8 cellular contexts compared by ENCODE assay signal in genomic region chr17:38799501-38800236, GRCh38. TPM values are rescaled to one million over a fixed set of nuclear protein-coding genes. Genes with fewer than 3 reads are reported as not detected.
DNase-seq lines count a peak whose midpoint lies in the region; ATAC-seq, FAIRE-seq and TF ChIP-seq lines count a peak whose summit lies in the region.

Gene PIP4K2B, minus strand, starts transcription at chr17:38799556. Its CDS starts 132 bp downstream, at chr17:38799424.

- no peak for FAIRE-seq in D721Med (lab: Jason Lieb, UNC)

- DNase-seq in D721Med (ENCODE audit: insufficient read length, low spot score) (peak; percentile 87), HuH-7.5 (ENCODE audit: low spot score) (peak; percentile 94), endothelial cell (ENCODE audit: low spot score) (peak; percentile 92), mesothelial cell of epicardium (ENCODE audit: low spot score in 2 of 2, unreplicated experiment in 2 of 2) (peak; percentile 85 to 92)
- peak; percentile 91 for DNase-seq in activated CD8-positive, alpha-beta memory T cell treated with anti-CD3 and anti-CD28 coated beads, Interleukin-2, amount 50 U/mL, for 48 hours
- DNase-seq in stimulated activated CD8-positive, alpha-beta memory T cell treated with anti-CD3 and anti-CD28 coated beads, Interleukin-15, amount 100 ng/mL, for 4 hours (ENCODE audit: low read depth in 2 of 2), result peak; percentile 67 to 70

- no peaks in the 10 kb centered on the region for H3K27me3 ChIP-seq in OCI-LY3 (ENCODE audit: low read depth, low read length)

- peak within 1 kb of the TSS; percentile 87 for H3K27ac ChIP-seq in OCI-LY3 (ENCODE audit: low read length)

- peak; percentile 75 for ATAC-seq in GM21526 (IDR thresholded peaks at IDR 0.05; ENCODE audit: low FRiP score, unreplicated experiment)

- H3K27ac Mint-ChIP-seq in endothelial cell (ENCODE audit: unreplicated experiment) (peak within 1 kb of the TSS; percentile 96), mesothelial cell of epicardium (peak within 1 kb of the TSS; percentile 98)

- peak within 1 kb of the TSS; percentile 47 for H2AFZ ChIP-seq in OCI-LY3 (ENCODE audit: low read depth, low read length)

- peaks cover 17% of the 10 kb centered on the region for H3K4me1 ChIP-seq in OCI-LY3 (ENCODE audit: low read length)

- H3K4me3 ChIP-seq in OCI-LY3 (ENCODE audit: low read length), result peak within 1 kb of the TSS; percentile 95

- 0 out of 2 replicates have a peak, but pooled peaks cover 9% of the 10 kb centered on the region for H4K20me1 ChIP-seq in OCI-LY3 (ENCODE audit: insufficient read depth, low read length)

- peaks cover 7% of the 10 kb centered on the region for H3K27me3 Mint-ChIP-seq in endothelial cell (ENCODE audit: unreplicated experiment)
- H3K27me3 Mint-ChIP-seq in mesothelial cell of epicardium (ENCODE audit: low read depth), result no peaks in the 10 kb centered on the region

- peak within 1 kb of the TSS; percentile 94 for H3K9ac ChIP-seq in OCI-LY3 (ENCODE audit: low read length)

- no peak for TF ChIP-seq CTCF in D721Med (IDR thresholded peaks at IDR 0.05; ENCODE audit: insufficient read depth, missing control alignments)
- TF ChIP-seq CTCF in OCI-LY3 (IDR thresholded peaks at IDR 0.05; ENCODE audit: low read depth, low read length), result no peak
- no peak for TF ChIP-seq CTCF in endothelial cell (IDR thresholded peaks at IDR 0.05; ENCODE audit: unreplicated experiment)
- no peak for TF ChIP-seq CTCF in mesothelial cell of epicardium (IDR thresholded peaks at IDR 0.05; ENCODE audit: unreplicated experiment)

- no peaks in the 10 kb centered on the region for H3K9me3 Mint-ChIP-seq in endothelial cell (ENCODE audit: unreplicated experiment)
- peaks cover 5% of the 10 kb centered on the region for H3K9me3 Mint-ChIP-seq in mesothelial cell of epicardium

- peaks cover 34% of the 10 kb centered on the region for H3K4me1 Mint-ChIP-seq in endothelial cell (ENCODE audit: unreplicated experiment)
- peaks cover 31% of the 10 kb centered on the region for H3K4me1 Mint-ChIP-seq in mesothelial cell of epicardium

- peaks cover 36% of the 10 kb centered on the region for H3K36me3 ChIP-seq in OCI-LY3 (replicated peaks; ENCODE audit: low read depth, low read length)

- H3K4me3 Mint-ChIP-seq in endothelial cell (ENCODE audit: unreplicated experiment) (peak within 1 kb of the TSS; percentile 100), mesothelial cell of epicardium (peak within 1 kb of the TSS; percentile 98)

- H3K4me2 ChIP-seq in OCI-LY3 (ENCODE audit: low read length), result peak within 1 kb of the TSS; percentile 98

- no peaks in the 10 kb centered on the region for H3K9me3 ChIP-seq in OCI-LY3 (ENCODE audit: insufficient read depth, low read length)

- H3K79me2 ChIP-seq in OCI-LY3 (ENCODE audit: low read length), result peaks cover 39% of the 10 kb centered on the region

- H3K36me3 Mint-ChIP-seq in endothelial cell (ENCODE audit: low read depth, unreplicated experiment) (peaks cover 39% of the 10 kb centered on the region), mesothelial cell of epicardium (peaks cover 33% of the 10 kb centered on the region)

RNA-seq across cellular contexts. Expression of gene PIP4K2B, which starts in this region (rescaled TPM):
- total RNA-seq in endothelial cell (ENCODE audit: unreplicated experiment), result 91.7 TPM
- 73.5 to 81.1 TPM (median 76.0 TPM) in 3 replicates for total RNA-seq in mesothelial cell of epicardium

Comparison
In these comparisons a context has a peak if more than half of its experiments do, and no peak if none do; other contexts are left out.
1. Peak in every context shown above with its lines: DNase-seq, ATAC-seq, H3K4me3 ChIP-seq and H3K27ac ChIP-seq.